19 cellular contexts compared by ENCODE assay signal in the genomic region with DNA sequence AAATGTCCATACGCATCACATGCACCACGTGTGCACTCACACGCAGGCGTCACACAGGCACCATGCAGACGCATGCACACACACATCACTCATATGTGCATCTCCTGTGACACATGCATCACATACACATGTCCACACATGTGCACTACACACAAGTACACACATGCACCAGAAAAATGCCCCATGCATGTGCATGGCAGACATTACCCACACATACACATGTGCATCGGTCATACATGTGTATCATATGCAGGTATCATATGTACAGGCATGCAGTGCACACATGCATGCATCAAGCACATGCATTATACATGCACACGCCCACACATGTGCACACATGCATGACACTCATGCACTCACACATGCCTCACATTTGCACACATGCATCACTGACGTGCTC. TPM values are rescaled to one million over a fixed set of nuclear protein-coding genes. Genes with fewer than 3 reads are reported as not detected.
"Had no signal": no experiment of that assay in that cellular context is flagged by ENCODE, and none has a peak within 500 bp of the region (broad histone marks: within the 10 kb centered on the region; RNA-seq: fewer than 3 reads in every experiment).

No MANE protein-coding gene starts in this region.

- H3K27me3 ChIP-seq: gastrocnemius medialis, vagina had no signal

- H3K36me3 ChIP-seq: gastrocnemius medialis, heart right ventricle, vagina had no signal

- H3K4me3 ChIP-seq: gastrocnemius medialis, heart right ventricle, vagina had no signal

- DNase-seq: activated B cell treated with CpG ODN at 0.5 μM for 24 hours; activated CD4-positive, alpha-beta T cell treated with anti-CD3 and anti-CD28 coated beads for 48 hours; activated CD8-positive, alpha-beta memory T cell treated with anti-CD3 and anti-CD28 coated beads for 24 hours; activated naive CD4-positive, alpha-beta T cell treated with anti-CD3 and anti-CD28 coated beads for 36 hours; activated naive CD8-positive, alpha-beta T cell treated with anti-CD3 and anti-CD28 coated beads, Interleukin-2, amount 50 U/mL, for 24 hours; activated T-cell treated with anti-CD3 and anti-CD28 coated beads for 4 hours; endodermal cell; erythroblast; mammary epithelial cell; naive B cell; stimulated activated CD4-positive, alpha-beta T cell treated with anti-CD3 and anti-CD28 coated beads, Interleukin-2, amount 100 ng/mL, for 24 hours; SW 1271 had no signal

- H3K27ac Mint-ChIP-seq: activated B cell treated with CpG ODN at 0.5 μM for 24 hours; activated naive CD4-positive, alpha-beta T cell treated with anti-CD3 and anti-CD28 coated beads for 36 hours; activated naive CD8-positive, alpha-beta T cell treated with anti-CD3 and anti-CD28 coated beads, Interleukin-2, amount 50 U/mL, for 24 hours; naive B cell; stimulated activated effector memory CD8-positive, alpha-beta T cell treated with anti-CD3 and anti-CD28 coated beads, Interleukin-12 subunit alpha, Interleukin-12 subunit beta, amount 100 ng/mL, for 72 hours had no signal

- H3K27ac ChIP-seq: gastrocnemius medialis had no signal

- H3K4me3 Mint-ChIP-seq: activated B cell treated with CpG ODN at 0.5 μM for 24 hours; activated naive CD4-positive, alpha-beta T cell treated with anti-CD3 and anti-CD28 coated beads for 36 hours; activated naive CD8-positive, alpha-beta T cell treated with anti-CD3 and anti-CD28 coated beads, Interleukin-2, amount 50 U/mL, for 24 hours; endodermal cell; naive B cell; stimulated activated effector memory CD8-positive, alpha-beta T cell treated with anti-CD3 and anti-CD28 coated beads, Interleukin-12 subunit alpha, Interleukin-12 subunit beta, amount 100 ng/mL, for 72 hours had no signal

- ATAC-seq: activated naive CD8-positive, alpha-beta T cell treated with anti-CD3 and anti-CD28 coated beads, Interleukin-2, amount 50 U/mL, for 24 hours; gastrocnemius medialis; stimulated activated effector memory CD8-positive, alpha-beta T cell treated with anti-CD3 and anti-CD28 coated beads, Interleukin-12 subunit alpha, Interleukin-12 subunit beta, amount 100 ng/mL, for 72 hours had no signal

- H3K4me1 Mint-ChIP-seq: activated B cell treated with CpG ODN at 0.5 μM for 24 hours; activated naive CD8-positive, alpha-beta T cell treated with anti-CD3 and anti-CD28 coated beads, Interleukin-2, amount 50 U/mL, for 24 hours; stimulated activated effector memory CD8-positive, alpha-beta T cell treated with anti-CD3 and anti-CD28 coated beads, Interleukin-12 subunit alpha, Interleukin-12 subunit beta, amount 100 ng/mL, for 72 hours had no signal

- H3K9me3 ChIP-seq: gastrocnemius medialis, heart right ventricle, vagina had no signal

- H3K9me3 Mint-ChIP-seq: activated B cell treated with CpG ODN at 0.5 μM for 24 hours; activated naive CD4-positive, alpha-beta T cell treated with anti-CD3 and anti-CD28 coated beads for 36 hours; activated naive CD8-positive, alpha-beta T cell treated with anti-CD3 and anti-CD28 coated beads, Interleukin-2, amount 50 U/mL, for 24 hours; stimulated activated effector memory CD8-positive, alpha-beta T cell treated with anti-CD3 and anti-CD28 coated beads, Interleukin-12 subunit alpha, Interleukin-12 subunit beta, amount 100 ng/mL, for 72 hours had no signal

- H3K36me3 Mint-ChIP-seq: naive B cell; stimulated activated effector memory CD8-positive, alpha-beta T cell treated with anti-CD3 and anti-CD28 coated beads, Interleukin-12 subunit alpha, Interleukin-12 subunit beta, amount 100 ng/mL, for 72 hours had no signal

RNA-seq across cellular contexts. Expression of a gene that starts 26.1 kb away (rescaled TPM):
- total RNA-seq: activated B cell treated with CpG ODN at 0.5 μM for 24 hours; activated naive CD4-positive, alpha-beta T cell treated with anti-CD3 and anti-CD28 coated beads for 36 hours; dermis microvascular lymphatic vessel endothelial cell; pulmonary artery endothelial cell; T-helper 2 cell treated with Interferon-gamma antibody and Interleukin-4, amounts not matched to agents 100 ng/mL and 5 ng/mL, for 36 hours had no signal
